In the genomic region with DNA sequence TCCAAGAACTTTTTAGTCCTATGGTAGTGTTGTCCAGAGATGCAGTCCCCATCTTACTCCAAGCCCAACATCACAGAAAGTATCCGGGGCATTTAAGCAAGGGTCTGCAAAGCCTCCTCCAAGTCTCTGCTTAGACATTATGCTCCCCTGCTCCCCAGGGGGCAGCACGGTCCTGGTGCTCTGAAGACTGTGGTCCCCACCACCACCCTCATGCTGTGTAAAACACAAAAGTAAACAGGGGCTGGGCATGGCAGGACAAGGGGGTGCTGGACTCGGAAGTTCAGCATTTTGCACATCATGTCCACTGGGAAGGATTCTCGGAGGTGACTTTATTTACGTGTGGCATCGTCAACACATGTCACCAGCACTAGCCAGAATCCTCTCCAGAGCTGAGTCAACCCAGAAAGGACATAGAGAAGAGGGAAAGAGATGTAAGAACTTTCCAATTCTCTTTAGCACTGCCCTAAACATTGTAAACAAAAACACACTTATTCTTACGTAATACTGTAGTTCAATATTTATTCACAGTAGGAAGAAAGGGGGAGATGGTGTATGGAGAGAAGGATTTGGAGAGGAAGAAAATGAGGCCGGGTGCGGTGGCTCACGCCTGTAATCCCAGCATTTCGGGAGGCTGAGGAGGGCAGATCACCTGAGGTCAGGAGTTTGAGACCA, we compare ENCODE assay signal across 14 cellular contexts. TPM values are rescaled to one million over a fixed set of nuclear protein-coding genes. Genes with fewer than 3 reads are reported as not detected.
DNase-seq lines count a peak whose midpoint lies in the region; ATAC-seq and TF ChIP-seq lines count a peak whose summit lies in the region.
"Had no signal": no experiment of that assay in that cellular context is flagged by ENCODE, and none has a peak within 500 bp of the region (broad histone marks: within the 10 kb centered on the region; RNA-seq: fewer than 3 reads in every experiment).

No MANE protein-coding gene starts in this region.

- peak; percentile 12 for DNase-seq in NCI-H82 (lab: John Stamatoyannopoulos, UW)
- DNase-seq in NCI-H82 treated with DMSO at 0.1 percent for 48 hours (lab: John Stamatoyannopoulos, UW; ENCODE audit: unreplicated experiment) = no peak
- DNase-seq in PC-3 = no peak
- no peak for DNase-seq in foreskin fibroblast
- DNase-seq in progenitor cell of endocrine pancreas (ENCODE audit: low spot score, unreplicated experiment) = no peak
- no peak for DNase-seq in stimulated activated CD4-positive, alpha-beta T cell treated with anti-CD3 and anti-CD28 coated beads, Interleukin-15, amount 100 ng/mL, for 24 hours
- DNase-seq in effector CD8-positive, alpha-beta T cell (lab: John Stamatoyannopoulos, UW) = no peak
- DNase-seq: immature natural killer cell, NCI-H1694 treated with DMSO at 0.1 percent for 48 hours, SW 1271, testis had no signal

- H3K36me3 ChIP-seq in PC-3 (ENCODE audit: low read depth, low read length) = peaks cover 31% of the 10 kb centered on the region; the same call in 1 of the 2 replicates

- H3K4me2 ChIP-seq in PC-3 (ENCODE audit: low read length) = no peak overlapping the region

- H3F3A ChIP-seq in PC-3 (ENCODE audit: low read length, unreplicated experiment) = no peaks in the 10 kb centered on the region

- H3K4me3 Mint-ChIP-seq in progenitor cell of endocrine pancreas (ENCODE audit: low read depth) = no peak overlapping the region
- H3K4me3 Mint-ChIP-seq: immature natural killer cell had no signal

- no TSS peak for BruUV-seq in PC-3 (replicated peaks; lab: Mats Ljungman, UMichigan)

- H2AFZ ChIP-seq in PC-3 (ENCODE audit: low read length) = no peak overlapping the region

- peak; percentile 45 for TF ChIP-seq CTCF in PC-3 (conservative IDR thresholded peaks at IDR 0.05; ENCODE audit: low read depth, low read length)
- peak; percentile 9 for TF ChIP-seq CTCF in foreskin fibroblast (IDR thresholded peaks at IDR 0.05; ENCODE audit: low read depth, low read length)
- TF ChIP-seq CTCF in progenitor cell of endocrine pancreas (IDR thresholded peaks at IDR 0.05; ENCODE audit: unreplicated experiment) = peak; percentile 54

- no peaks in the 10 kb centered on the region for H3K27me3 ChIP-seq in PC-3 (ENCODE audit: low read length)
- H3K27me3 ChIP-seq: testis had no signal

- CTCF ChIA-PET in PC-3 (lab: Charles Lee) = no interaction called here

- H3K9me2 ChIP-seq in PC-3 (replicated peaks; ENCODE audit: low read length) = no peaks in the 10 kb centered on the region

- no peaks in the 10 kb centered on the region for H4K20me1 ChIP-seq in PC-3 (ENCODE audit: low read length)

- H3K36me3 Mint-ChIP-seq in progenitor cell of endocrine pancreas (ENCODE audit: insufficient read depth) = peaks cover 9% of the 10 kb centered on the region

- no peaks in the 10 kb centered on the region for H3K9me3 Mint-ChIP-seq in progenitor cell of endocrine pancreas (ENCODE audit: low read depth)
- H3K9me3 Mint-ChIP-seq: immature natural killer cell had no signal

- POLR2A ChIA-PET in PC-3 (lab: Charles Lee; ENCODE audit: unreplicated experiment) = no interaction called here

- intact Hi-C loops in PC-3 (cut with micrococcal nuclease) = loop anchor here (5.0 kb wide), 1 partner anchor 131 kb away; no protein-coding TSS in a partner anchor

- no peak overlapping the region for H3K27ac ChIP-seq in PC-3 (ENCODE audit: low read length)
- H3K27ac ChIP-seq: 22Rv1, testis had no signal

- ATAC-seq in PC-3 (peak; percentile 22; the same call in 1 of the 2 replicates), HG02884 (IDR thresholded peaks at IDR 0.05; ENCODE audit: unreplicated experiment) (no peak)
- ATAC-seq: esophagus mucosa had no signal

- no peak overlapping the region for H3K27ac Mint-ChIP-seq in progenitor cell of endocrine pancreas

- H3K9ac ChIP-seq in PC-3 (ENCODE audit: low read length) = no peak overlapping the region

- H3K4me1 ChIP-seq in PC-3 (ENCODE audit: insufficient read depth, low read length) = no peaks in the 10 kb centered on the region
- H3K4me1 ChIP-seq: testis had no signal

- peaks cover 3% of the 10 kb centered on the region; the same call in 1 of the 2 replicates for H3K79me2 ChIP-seq in PC-3 (ENCODE audit: low read length)

- H3K9me3 ChIP-seq in PC-3 (ENCODE audit: low read length) = no peaks in the 10 kb centered on the region
- H3K9me3 ChIP-seq: testis had no signal

- H3K4me1 Mint-ChIP-seq in progenitor cell of endocrine pancreas (ENCODE audit: low read depth) = no peaks in the 10 kb centered on the region

- no peaks in the 10 kb centered on the region for H3K27me3 Mint-ChIP-seq in progenitor cell of endocrine pancreas

- H3K4me3 ChIP-seq in PC-3 (ENCODE audit: low read length) (no peak overlapping the region), foreskin fibroblast (ENCODE audit: low read depth in 1 of 2, low read length in 2 of 2) (no peak overlapping the region)
- H3K4me3 ChIP-seq: testis had no signal

RNA-seq across cellular contexts. Expression of a gene that starts 37.7 kb away (rescaled TPM):
- total RNA-seq in PC-3 (2014; rRNA removed) (183 and 203 TPM in 2 replicates), progenitor cell of endocrine pancreas (33.6 and 35.5 TPM in 2 replicates)

RNA-seq across cellular contexts. Expression of a gene that starts 44.7 kb away (rescaled TPM):
- total RNA-seq in PC-3 (2014; rRNA removed) (57.5 and 71.9 TPM in 2 replicates), progenitor cell of endocrine pancreas (60.4 and 64.3 TPM in 2 replicates)

RNA-seq across cellular contexts. Expression of a gene that starts 46.0 kb away (rescaled TPM):
- total RNA-seq in PC-3 (2014; rRNA removed) (560 and 576 TPM in 2 replicates), progenitor cell of endocrine pancreas (113 and 125 TPM in 2 replicates)
